In genomic region chr15:66386204-66387123, GRCh38 we compare ENCODE assay signal across 8 cellular contexts. TPM values are rescaled to one million over a fixed set of nuclear protein-coding genes. Genes with fewer than 3 reads are reported as not detected.
DNase-seq lines count a peak whose midpoint lies in the region; ATAC-seq and TF ChIP-seq lines count a peak whose summit lies in the region.

TSS of gene MAP2K1 (plus strand) at chr15:66386912. CDS start at chr15:66387348, 436 bp downstream.

- H2AFZ ChIP-seq in GM23338: no peak within 1 kb of the TSS; the same call in 1 of the 2 replicates
- peak within 1 kb of the TSS; percentile 60 for H2AFZ ChIP-seq in fibroblast of lung (ENCODE audit: low read length)

- peaks cover 27% of the 10 kb centered on the region for H3K4me1 Mint-ChIP-seq in GM23338
- peaks cover 33% of the 10 kb centered on the region for H3K4me1 Mint-ChIP-seq in activated T-helper 17 cell treated with anti-CD3 and anti-CD28 coated beads, Interleukin-2, amount 50 U/mL, for 72 hours
- H3K4me1 Mint-ChIP-seq in natural killer cell: peaks cover 49 to 53% of the 10 kb centered on the region in 2 donors

- H3K36me3 ChIP-seq in GM23338 (ENCODE audit: insufficient read depth): no peaks in the 10 kb centered on the region
- H3K36me3 ChIP-seq in fibroblast of lung (ENCODE audit: control insufficient read depth, insufficient read depth, low read length): no peaks in the 10 kb centered on the region

- H3K4me2 ChIP-seq in GM23338: peak within 1 kb of the TSS; percentile 89
- peak within 1 kb of the TSS; percentile 94 for H3K4me2 ChIP-seq in fibroblast of lung (ENCODE audit: extremely low read depth, insufficient read depth, low read length)

- peaks cover 7% of the 10 kb centered on the region for H3K4me1 ChIP-seq in GM23338 (ENCODE audit: insufficient read depth)
- H3K4me1 ChIP-seq in fibroblast of lung (ENCODE audit: control insufficient read depth, extremely low read depth, insufficient read depth, low read length): peaks cover 3% of the 10 kb centered on the region

- H3K4me3 Mint-ChIP-seq in GM23338 (peak within 1 kb of the TSS; percentile 91), natural killer cell (peak within 1 kb of the TSS; percentile 99)
- H3K4me3 Mint-ChIP-seq in activated T-helper 17 cell treated with anti-CD3 and anti-CD28 coated beads, Interleukin-2, amount 50 U/mL, for 72 hours: peak within 1 kb of the TSS; percentile 93

- H3K27ac Mint-ChIP-seq in GM23338 (peak within 1 kb of the TSS; percentile 96), natural killer cell (peak within 1 kb of the TSS; percentile 98 to 99)
- peak within 1 kb of the TSS; percentile 94 for H3K27ac Mint-ChIP-seq in activated T-helper 17 cell treated with anti-CD3 and anti-CD28 coated beads, Interleukin-2, amount 50 U/mL, for 72 hours

- H3K9me3 ChIP-seq in fibroblast of lung (ENCODE audit: control insufficient read depth, insufficient read depth, low read depth, low read length): no peaks in the 10 kb centered on the region

- H3K9me3 Mint-ChIP-seq in GM23338: no peaks in the 10 kb centered on the region
- H3K9me3 Mint-ChIP-seq in activated T-helper 17 cell treated with anti-CD3 and anti-CD28 coated beads, Interleukin-2, amount 50 U/mL, for 72 hours: no peaks in the 10 kb centered on the region
- H3K9me3 Mint-ChIP-seq in natural killer cell: no peaks in the 10 kb centered on the region

- H3K9ac ChIP-seq in fibroblast of lung (ENCODE audit: insufficient read depth, low read length): peak within 1 kb of the TSS; percentile 86

- peak within 1 kb of the TSS; percentile 82 for H3K4me3 ChIP-seq in GM23338
- peak within 1 kb of the TSS; percentile 69 to 90 (median 73) for H3K4me3 ChIP-seq in fibroblast of lung (replicated peaks in 1 of 4; ENCODE audit: control extremely low read depth in 1 of 4, insufficient read depth in 1 of 4, low read depth in 3 of 4, low read length in 4 of 4)

- H3K27me3 Mint-ChIP-seq in GM23338 (ENCODE audit: insufficient read depth, low read depth, poor library complexity) (peaks cover 4% of the 10 kb centered on the region), natural killer cell (ENCODE audit: low read depth in 2 of 2) (no peaks in the 10 kb centered on the region)
- no peaks in the 10 kb centered on the region for H3K27me3 Mint-ChIP-seq in activated T-helper 17 cell treated with anti-CD3 and anti-CD28 coated beads, Interleukin-2, amount 50 U/mL, for 72 hours

- H3K27ac ChIP-seq in GM23338 (ENCODE audit: low read depth) (no peak within 1 kb of the TSS), fibroblast of lung (ENCODE audit: insufficient read depth, low read length) (peak within 1 kb of the TSS; percentile 73)

- peak; percentile 97 for DNase-seq in EL
- DNase-seq in GM23338 (ENCODE audit: low spot score): peak; percentile 97
- peak; percentile 95 for DNase-seq in LHCN-M2 (ENCODE audit: low read depth)
- DNase-seq in RPMI8226: peak; percentile 100
- DNase-seq in fibroblast of lung (ENCODE audit: low read depth in 2 of 2): peak; percentile 94 to 96
- peak; percentile 97 for DNase-seq in natural killer cell
- peak; percentile 98 for DNase-seq in stimulated activated naive CD4-positive, alpha-beta T cell treated with Interleukin-2 at 50 U/mL for 16 hours (lab: John Stamatoyannopoulos, UW)

- H3K9me2 ChIP-seq in GM23338 (ENCODE audit: insufficient read depth): no peaks in the 10 kb centered on the region

- H4K20me1 ChIP-seq in GM23338 (replicated peaks; ENCODE audit: insufficient read depth): peaks cover 32% of the 10 kb centered on the region
- no peaks in the 10 kb centered on the region for H4K20me1 ChIP-seq in fibroblast of lung (ENCODE audit: control insufficient read depth, extremely low read depth, insufficient read depth, low read length)

- H3K79me2 ChIP-seq in GM23338 (replicated peaks; ENCODE audit: insufficient read depth) (peaks cover 43% of the 10 kb centered on the region), fibroblast of lung (ENCODE audit: control insufficient read depth, insufficient read depth, low read length) (peaks cover 43% of the 10 kb centered on the region)

- ATAC-seq in GM23338 (peak; percentile 90), natural killer cell (peak; percentile 87 to 97 (median 89))
- peak; percentile 82 for ATAC-seq in activated T-helper 17 cell treated with anti-CD3 and anti-CD28 coated beads, Interleukin-2, amount 50 U/mL, for 72 hours (replicated peaks)

- intact Hi-C loops in natural killer cell (cut with micrococcal nuclease): loop anchor here (1.0 to 2.0 kb wide), 4 partner anchors 30 to 118 kb away; partner anchors contain the start of genes RPL4, SNAPC5, TIPIN and ZWILCH

- H3K36me3 Mint-ChIP-seq in GM23338 (ENCODE audit: low read depth): peaks cover 16% of the 10 kb centered on the region; the same call in 2 of the 3 replicates
- peaks cover 55% of the 10 kb centered on the region for H3K36me3 Mint-ChIP-seq in activated T-helper 17 cell treated with anti-CD3 and anti-CD28 coated beads, Interleukin-2, amount 50 U/mL, for 72 hours (ENCODE audit: low read depth)
- no peaks in the 10 kb centered on the region for H3K36me3 Mint-ChIP-seq in natural killer cell

- 0 out of 2 replicates have a peak, but pooled peaks cover 6% of the 10 kb centered on the region for H3F3A ChIP-seq in GM23338 (replicated peaks; ENCODE audit: low read depth)

- H3K27me3 ChIP-seq in GM23338 (ENCODE audit: insufficient read depth) (no peaks in the 10 kb centered on the region), fibroblast of lung (ENCODE audit: control insufficient read depth, insufficient read depth, low read length) (no peaks in the 10 kb centered on the region)

- TF ChIP-seq CTCF in GM23338 (conservative IDR thresholded peaks at IDR 0.05; ENCODE audit: low read depth in 2 of 2) (peak; percentile 46 to 81), fibroblast of lung (conservative IDR thresholded peaks at IDR 0.05 in 1 of 2, IDR thresholded peaks at IDR 0.05 in 1 of 2; ENCODE audit: low read depth in 1 of 2, low read length in 2 of 2) (peak; percentile 56 to 58), natural killer cell (IDR thresholded peaks at IDR 0.05) (peak; percentile 82)

TF ChIP-seq in GM23338, 12 proteins besides CTCF, POLR2A, EP300 and RAD21:
- TF ChIP-seq CREB1 (CRISPR knock-in tag; IDR thresholded peaks at IDR 0.05; ENCODE audit: low read depth): peak; percentile 98
- TF ChIP-seq JUNB (IDR thresholded peaks at IDR 0.05; ENCODE audit: unreplicated experiment): no peak
- no peak for TF ChIP-seq EZH2 (IDR thresholded peaks at IDR 0.05; ENCODE audit: low read depth, unreplicated experiment)
- peak; percentile 79 for TF ChIP-seq POLR2AphosphoS5 (IDR thresholded peaks at IDR 0.05; ENCODE audit: low read depth)
- no peak for TF ChIP-seq ZNF114 (CRISPR knock-in tag; IDR thresholded peaks at IDR 0.05)

RNA-seq across cellular contexts. Expression of gene MAP2K1, which starts in this region (rescaled TPM):
- 68.5 and 73.9 TPM in 2 replicates for total RNA-seq in GM23338 (2014; rRNA removed; shearing (Covaris generic))
- polyA plus RNA-seq in GM23338 (2016; fragmentation: Nextera tagmentation; extraction: Ambion mirVana) (40.2 and 42.0 TPM in 2 replicates), fibroblast of lung (37.5 and 40.0 TPM in 2 replicates)
- total RNA-seq in LHCN-M2 (2014; rRNA removed) (60.5 and 68.4 TPM in 2 replicates), fibroblast of lung (26.2 and 32.9 TPM in 2 replicates), natural killer cell (10 to 100 TPM; 45.5 to 49.2 (median 48.9) TPM)
- polyA plus RNA-seq in LHCN-M2 (2012): 41.6 TPM
- total RNA-seq in activated T-helper 17 cell treated with anti-CD3 and anti-CD28 coated beads, Interleukin-2, amount 50 U/mL, for 72 hours: 100 to 1,000 TPM; 107 to 143 TPM
- polyA plus RNA-seq in fibroblast of lung (2012): 35.1 and 36.5 TPM in 2 replicates
- 50.5 and 60.3 TPM in 2 replicates for polyA minus RNA-seq in fibroblast of lung (ENCODE audit: low replicate concordance)
